ENCODE assay signal across 21 cellular contexts in genomic region chr7:105792488-105793370, GRCh38.
"Had no signal": no experiment of that assay in that cellular context is flagged by ENCODE, and none has a peak within 500 bp of the region (broad histone marks: within the 10 kb centered on the region; RNA-seq: fewer than 3 reads in every experiment).

No MANE protein-coding gene starts in this region.

- H3K36me3 ChIP-seq: cardiac muscle cell, upper lobe of right lung had no signal

- H3K79me2 ChIP-seq: parathyroid adenoma had no signal

- ATAC-seq: activated CD4-positive, alpha-beta T cell treated with anti-CD3 and anti-CD28 coated beads for 36 hours; gastroesophageal sphincter; heart left ventricle; sciatic nerve; stimulated activated naive CD8-positive, alpha-beta T cell treated with anti-CD3 and anti-CD28 coated beads, Interleukin-15, amount 100 ng/mL, for 72 hours; upper lobe of right lung had no signal

- H3K27me3 Mint-ChIP-seq: activated CD4-positive, alpha-beta T cell treated with anti-CD3 and anti-CD28 coated beads for 36 hours; activated naive CD8-positive, alpha-beta T cell; natural killer cell treated with Interleukin-12 subunit alpha and Interleukin-12 subunit beta and Interleukin-15 and Interleukin-18, amount 100 ng/mL, for 72 hours; stimulated activated naive CD8-positive, alpha-beta T cell treated with anti-CD3 and anti-CD28 coated beads, Interleukin-15, amount 100 ng/mL, for 72 hours had no signal

- H3K27me3 ChIP-seq: cardiac muscle cell, dorsolateral prefrontal cortex, gastroesophageal sphincter, heart left ventricle, neutrophil, testis, upper lobe of right lung had no signal

- H3K27ac ChIP-seq: cardiac muscle cell, dorsolateral prefrontal cortex, gastroesophageal sphincter, heart left ventricle, neutrophil, parathyroid adenoma, testis, upper lobe of right lung had no signal

- H3K4me3 Mint-ChIP-seq: activated CD4-positive, alpha-beta T cell treated with anti-CD3 and anti-CD28 coated beads for 36 hours; activated naive CD8-positive, alpha-beta T cell; activated T-helper 1 cell treated with anti-CD3 and anti-CD28 coated beads, Interleukin-12 subunit alpha, Interleukin-12 subunit beta, Interleukin-2, Interleukin-4 antibody, amounts not matched to agents 30 ng/mL and 10 ng/mL and 1 ng/mL, durations not matched to agents 14 hours and 24 hours and 36 hours; natural killer cell treated with Interleukin-12 subunit alpha and Interleukin-12 subunit beta and Interleukin-15 and Interleukin-18, amount 100 ng/mL, for 72 hours; stimulated activated naive CD8-positive, alpha-beta T cell treated with anti-CD3 and anti-CD28 coated beads, Interleukin-15, amount 100 ng/mL, for 72 hours had no signal

- DNase-seq: activated CD4-positive, alpha-beta T cell treated with anti-CD3 and anti-CD28 coated beads for 36 hours; activated CD4-positive, alpha-beta T cell treated with anti-CD3 and anti-CD28 coated beads, Interleukin-2, amount 50 U/mL, for 48 hours; activated T-cell treated with anti-CD3 and anti-CD28 coated beads for 4 hours; amniotic stem cell; dorsolateral prefrontal cortex; heart left ventricle; kidney glomerular epithelial cell; stimulated activated CD4-positive, alpha-beta T cell treated with anti-CD3 and anti-CD28 coated beads, Interleukin-4, amount 100 ng/mL, for 1 hour; stimulated activated naive CD8-positive, alpha-beta T cell treated with anti-CD3 and anti-CD28 coated beads, Interleukin-15, amount 100 ng/mL, for 72 hours; testis; upper lobe of right lung had no signal

- H3K9ac ChIP-seq: parathyroid adenoma had no signal

- FAIRE-seq: TTC549 had no signal

- H3K9me3 ChIP-seq: gastroesophageal sphincter, heart left ventricle, neutrophil, testis, upper lobe of right lung had no signal

- H3K27ac Mint-ChIP-seq: activated CD4-positive, alpha-beta T cell treated with anti-CD3 and anti-CD28 coated beads for 36 hours; activated naive CD8-positive, alpha-beta T cell; activated T-helper 1 cell treated with anti-CD3 and anti-CD28 coated beads, Interleukin-12 subunit alpha, Interleukin-12 subunit beta, Interleukin-2, Interleukin-4 antibody, amounts not matched to agents 30 ng/mL and 10 ng/mL and 1 ng/mL, durations not matched to agents 14 hours and 24 hours and 36 hours; stimulated activated naive CD8-positive, alpha-beta T cell treated with anti-CD3 and anti-CD28 coated beads, Interleukin-15, amount 100 ng/mL, for 72 hours had no signal

- H3K36me3 Mint-ChIP-seq: natural killer cell treated with Interleukin-12 subunit alpha and Interleukin-12 subunit beta and Interleukin-15 and Interleukin-18, amount 100 ng/mL, for 72 hours had no signal

- H3K9me3 Mint-ChIP-seq: activated T-helper 1 cell treated with anti-CD3 and anti-CD28 coated beads, Interleukin-12 subunit alpha, Interleukin-12 subunit beta, Interleukin-2, Interleukin-4 antibody, amounts not matched to agents 30 ng/mL and 10 ng/mL and 1 ng/mL, durations not matched to agents 14 hours and 24 hours and 36 hours; natural killer cell treated with Interleukin-12 subunit alpha and Interleukin-12 subunit beta and Interleukin-15 and Interleukin-18, amount 100 ng/mL, for 72 hours; stimulated activated naive CD8-positive, alpha-beta T cell treated with anti-CD3 and anti-CD28 coated beads, Interleukin-15, amount 100 ng/mL, for 72 hours had no signal

- H2AFZ ChIP-seq: parathyroid adenoma had no signal

- H3K4me1 ChIP-seq: parathyroid adenoma had no signal

- H3K4me3 ChIP-seq: cardiac muscle cell, dorsolateral prefrontal cortex, gastroesophageal sphincter, heart left ventricle, smooth muscle cell, testis, upper lobe of right lung had no signal

- H3K4me2 ChIP-seq: smooth muscle cell had no signal
